8 cellular contexts compared by ENCODE assay signal in genomic region chr3:81643721-81644120, GRCh38.
DNase-seq lines count a peak whose midpoint lies in the region; TF ChIP-seq lines count a peak whose summit lies in the region.

No MANE protein-coding gene starts in this region.

- no peak overlapping the region for H3K14ac ChIP-seq in neuronal stem cell (ENCODE audit: low read length)

- H3K9me3 ChIP-seq in hepatocyte (ENCODE audit: low read depth) (no peaks in the 10 kb centered on the region), neuronal stem cell (replicated peaks in 1 of 2; ENCODE audit: control insufficient read depth in 2 of 2, insufficient read depth in 1 of 2, low read depth in 1 of 2, low read length in 2 of 2) (no peaks in the 10 kb centered on the region), Peyer's patch (no peaks in the 10 kb centered on the region)

- H3K36me3 ChIP-seq in hepatocyte (replicated peaks; ENCODE audit: insufficient read depth, low read depth) (no peaks in the 10 kb centered on the region), neuronal stem cell (replicated peaks in 1 of 2; ENCODE audit: control insufficient read depth in 2 of 2, insufficient read depth in 2 of 2, low read length in 2 of 2) (no peaks in the 10 kb centered on the region), Peyer's patch (peaks cover 0 to 8% (median 0%) of the 10 kb centered on the region in 3 donors)

- H2AFZ ChIP-seq in hepatocyte (no peak overlapping the region), neuronal stem cell (ENCODE audit: low read length) (no peak overlapping the region)

- H3K27ac ChIP-seq in hepatocyte: no peak overlapping the region
- H3K27ac ChIP-seq in neuronal stem cell (replicated peaks; ENCODE audit: low read length): no peak overlapping the region
- H3K27ac ChIP-seq in Peyer's patch: no peak overlapping the region

- no peak overlapping the region for H4K91ac ChIP-seq in neuronal stem cell (ENCODE audit: low read depth, low read length, poor library complexity)

- DNase-seq in AG08396 (ENCODE audit: low spot score): peak; percentile 22
- peak; percentile 14 for DNase-seq in HFF-Myc (ENCODE audit: extremely low read depth, low read depth)
- peak; percentile 37 for DNase-seq in SW480 (ENCODE audit: low spot score)
- DNase-seq in hepatocyte (ENCODE audit: low spot score): peak; percentile 19
- DNase-seq in neuronal stem cell (ENCODE audit: low spot score): no peak
- no peak for DNase-seq in Peyer's patch
- DNase-seq in COLO829 (ENCODE audit: low spot score): no peak
- no peak for DNase-seq in SW 1271 (lab: John Stamatoyannopoulos, UW)

- no peak overlapping the region for H3K9ac ChIP-seq in neuronal stem cell (ENCODE audit: low read depth, low read length, poor library complexity)

- no peak overlapping the region for H2AK5ac ChIP-seq in neuronal stem cell (ENCODE audit: low read depth, low read length)

- H3K18ac ChIP-seq in neuronal stem cell (ENCODE audit: low read length): no peak overlapping the region

- H3K79me2 ChIP-seq in hepatocyte: no peaks in the 10 kb centered on the region

- no peak overlapping the region for H4K8ac ChIP-seq in neuronal stem cell (ENCODE audit: low read depth, low read length)

- H3K27me3 ChIP-seq in hepatocyte: no peaks in the 10 kb centered on the region
- H3K27me3 ChIP-seq in neuronal stem cell (ENCODE audit: control insufficient read depth in 3 of 3, insufficient read depth in 3 of 3, low read depth in 1 of 3, low read length in 3 of 3): no peaks in the 10 kb centered on the region
- no peaks in the 10 kb centered on the region for H3K27me3 ChIP-seq in Peyer's patch

- no peak for TF ChIP-seq POLR2A in Peyer's patch (IDR thresholded peaks at IDR 0.05)

- no peak overlapping the region for H2BK15ac ChIP-seq in neuronal stem cell (ENCODE audit: low read length)

- H3K4ac ChIP-seq in neuronal stem cell (ENCODE audit: low read length): no peak overlapping the region

- H3K23ac ChIP-seq in neuronal stem cell (ENCODE audit: low read depth, low read length, poor library complexity): no peak overlapping the region

- TF ChIP-seq CTCF in HFF-Myc (IDR thresholded peaks at IDR 0.05; ENCODE audit: low read depth, low read length, missing control alignments) (no peak), hepatocyte (IDR thresholded peaks at IDR 0.05; ENCODE audit: poor library complexity) (peak; percentile 36), Peyer's patch (IDR thresholded peaks at IDR 0.05) (peak in 3 of 6 experiments; percentile 40 to 50 (median 40))

- H3K9me2 ChIP-seq in hepatocyte (replicated peaks; ENCODE audit: insufficient read depth): no peaks in the 10 kb centered on the region

- H3K4me1 ChIP-seq in hepatocyte (ENCODE audit: insufficient read depth) (no peaks in the 10 kb centered on the region), neuronal stem cell (ENCODE audit: control insufficient read depth in 2 of 2, insufficient read depth in 1 of 2, low read depth in 1 of 2, low read length in 2 of 2) (no peaks in the 10 kb centered on the region), Peyer's patch (no peaks in the 10 kb centered on the region)

- 89% methylated on average over 2 of the region's 2 CpGs for WGBS in hepatocyte (ENCODE audit: low lambda C conversion rate, missing lambda C conversion rate)
- WGBS in neuronal stem cell (ENCODE audit: extremely low coverage in 2 of 2, insufficient read length in 2 of 2, insufficient replicate concordance in 1 of 2), 2 donors: no CpG with 5 or more reads among the region's 2 CpGs

- no peaks in the 10 kb centered on the region for H4K20me1 ChIP-seq in hepatocyte (ENCODE audit: insufficient read depth, poor library complexity, severe bottlenecking)

- no peak overlapping the region for H3K4me2 ChIP-seq in hepatocyte
- no peak overlapping the region for H3K4me2 ChIP-seq in neuronal stem cell (ENCODE audit: insufficient read depth, low read length, poor library complexity, severe bottlenecking)

- no peak overlapping the region for H3K4me3 ChIP-seq in HFF-Myc (replicated peaks; ENCODE audit: low read depth, low read length)
- H3K4me3 ChIP-seq in hepatocyte: no peak overlapping the region
- no peak overlapping the region for H3K4me3 ChIP-seq in neuronal stem cell (ENCODE audit: low read length in 2 of 2)
- no peak overlapping the region for H3K4me3 ChIP-seq in Peyer's patch

- no peaks in the 10 kb centered on the region for H3K79me1 ChIP-seq in neuronal stem cell (ENCODE audit: low read depth, low read length)

- no peak overlapping the region for H2BK12ac ChIP-seq in neuronal stem cell (ENCODE audit: low read length)

- no peak overlapping the region for H2BK5ac ChIP-seq in neuronal stem cell (ENCODE audit: low read length)

- H2BK120ac ChIP-seq in neuronal stem cell (ENCODE audit: low read depth, low read length): no peak overlapping the region

Comparison
In these comparisons a context has a peak if more than half of its experiments do, and no peak if none do; other contexts are left out.
1. DNase-seq: peak in AG08396 (single experiment), HFF-Myc (single experiment), SW480 (single experiment) and hepatocyte (single experiment); none in neuronal stem cell (single experiment), Peyer's patch (0 of 3), COLO829 (single experiment) and SW 1271 (0 of 2).